16 cellular contexts compared by ENCODE assay signal in genomic region chr13:50277906-50278305, GRCh38.
A peak's percentile ranks its signal among the peaks of the same experiment; 100 is the strongest.
DNase-seq lines count a peak whose midpoint lies in the region; ATAC-seq and TF ChIP-seq lines count a peak whose summit lies in the region.
"Had no signal": no experiment of that assay in that cellular context is flagged by ENCODE, and none has a peak within 500 bp of the region (broad histone marks: within the 10 kb centered on the region; RNA-seq: fewer than 3 reads in every experiment).

No MANE protein-coding gene starts in this region.

- no peaks in the 10 kb centered on the region for H4K20me1 ChIP-seq in BLaER1

- CTCF ChIA-PET in HEK293 (lab: Yijun Ruan, JAX), result no interaction called here

- peak overlapping the region; percentile 90 for H3K27ac Mint-ChIP-seq in progenitor cell of endocrine pancreas
- H3K27ac Mint-ChIP-seq: B cell; CD4-positive, CD25-positive, alpha-beta regulatory T cell; CD8-positive, alpha-beta memory T cell had no signal

- no peaks in the 10 kb centered on the region for H3K36me3 ChIP-seq in BLaER1
- no peaks in the 10 kb centered on the region for H3K36me3 ChIP-seq in HEK293 (ENCODE audit: control insufficient read depth in 2 of 2, insufficient read depth in 1 of 2, low read length in 2 of 2)

- ATAC-seq in GM21447 (IDR thresholded peaks at IDR 0.05; ENCODE audit: unreplicated experiment), result no peak
- ATAC-seq: A549 had no signal

- DNase-seq in progenitor cell of endocrine pancreas (ENCODE audit: low spot score, unreplicated experiment) (no peak), NCI-H2107 (lab: John Stamatoyannopoulos, UW) (no peak)
- DNase-seq: C1 segment of cervical spinal cord; CD4-positive, alpha-beta memory T cell; CD4-positive, CD25-positive, alpha-beta regulatory T cell; CD8-positive, alpha-beta memory T cell; COR-L47; DMS79 treated with DMSO at 0.1 percent for 48 hours; GF-D8 had no signal

- TF ChIP-seq CTCF in HEK293 (tag by site-specific recombination; IDR thresholded peaks at IDR 0.05) (no peak), progenitor cell of endocrine pancreas (IDR thresholded peaks at IDR 0.05; ENCODE audit: unreplicated experiment) (no peak)

- H3K27ac ChIP-seq in BLaER1 (no peak overlapping the region), HEK293 (ENCODE audit: extremely low read depth, low read depth, low read length) (no peak overlapping the region)
- H3K27ac ChIP-seq: 22Rv1, A549 had no signal

- H3K27me3 ChIP-seq in BLaER1, result no peaks in the 10 kb centered on the region

- peaks cover 13% of the 10 kb centered on the region for H3K4me1 Mint-ChIP-seq in progenitor cell of endocrine pancreas (ENCODE audit: low read depth)
- H3K4me1 Mint-ChIP-seq: B cell; CD8-positive, alpha-beta memory T cell had no signal

- peak overlapping the region; percentile 16 for H3K4me3 Mint-ChIP-seq in progenitor cell of endocrine pancreas (ENCODE audit: low read depth)
- H3K4me3 Mint-ChIP-seq: B cell; CD14-positive monocyte; CD4-positive, alpha-beta memory T cell; CD4-positive, CD25-positive, alpha-beta regulatory T cell; CD8-positive, alpha-beta memory T cell had no signal

- H3K4me1 ChIP-seq in BLaER1 (peaks cover 31% of the 10 kb centered on the region), HEK293 (ENCODE audit: control insufficient read depth, insufficient read depth, low read length) (no peaks in the 10 kb centered on the region)
- H3K4me1 ChIP-seq: A549 had no signal

- no peaks in the 10 kb centered on the region for H3K27me3 Mint-ChIP-seq in progenitor cell of endocrine pancreas
- H3K27me3 Mint-ChIP-seq: B cell; CD4-positive, alpha-beta memory T cell had no signal

- peak overlapping the region; percentile 46 for H3K4me2 ChIP-seq in BLaER1
- H3K4me2 ChIP-seq: A549 had no signal

- POLR2A ChIA-PET in HEK293 (lab: Yijun Ruan, JAX), result no interaction called here

- peaks cover 8% of the 10 kb centered on the region for H3K36me3 Mint-ChIP-seq in progenitor cell of endocrine pancreas (ENCODE audit: insufficient read depth)

- H3K4me3 ChIP-seq in BLaER1 (no peak overlapping the region), HEK293 (ENCODE audit: low read depth, low read length) (no peak overlapping the region)
- H3K4me3 ChIP-seq: A549 had no signal

- no peak overlapping the region for H3K9ac ChIP-seq in BLaER1

- peaks cover 14% of the 10 kb centered on the region for H3K9me3 Mint-ChIP-seq in progenitor cell of endocrine pancreas (ENCODE audit: low read depth)

- H3K9me3 ChIP-seq in BLaER1, result peaks cover 51% of the 10 kb centered on the region
- H3K9me3 ChIP-seq in HEK293 (ENCODE audit: control insufficient read depth, insufficient read depth, low read depth, low read length), result no peaks in the 10 kb centered on the region
- H3K9me3 ChIP-seq: A549 had no signal

TF ChIP-seq in HEK293, 187 proteins besides CTCF, POLR2A, EP300 and RAD21:
- TF ChIP-seq ZNF639 (tag by site-specific recombination; IDR thresholded peaks at IDR 0.05) (no peak), SETDB1 (IDR thresholded peaks at IDR 0.05; ENCODE audit: insufficient read length, low read length) (peak; percentile 21)
